In the genomic region with DNA sequence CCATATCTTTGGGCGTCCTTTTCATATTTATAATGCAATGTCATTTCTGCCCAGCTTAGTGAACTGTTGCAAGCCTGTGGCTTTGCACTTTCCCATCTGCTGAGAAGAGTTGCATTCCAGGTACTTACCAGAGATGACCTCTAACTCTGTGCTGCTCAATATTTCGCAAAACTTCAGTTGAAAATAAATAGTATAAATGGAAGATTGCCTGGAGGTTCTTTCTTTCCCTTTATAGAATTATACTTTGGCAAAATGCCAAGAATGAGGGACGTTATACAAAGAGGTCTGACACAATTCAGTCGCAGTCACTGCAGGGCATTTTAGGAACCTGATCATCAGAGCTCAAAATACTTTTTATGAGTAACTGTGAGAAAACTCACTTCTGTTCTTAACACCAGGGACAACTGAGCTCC, we compare ENCODE assay signal across 11 cellular contexts. TPM values are rescaled to one million over a fixed set of nuclear protein-coding genes. Genes with fewer than 3 reads are reported as not detected.
DNase-seq lines count a peak whose midpoint lies in the region; ATAC-seq and TF ChIP-seq lines count a peak whose summit lies in the region.
"Had no signal": no experiment of that assay in that cellular context is flagged by ENCODE, and none has a peak within 500 bp of the region (broad histone marks: within the 10 kb centered on the region; RNA-seq: fewer than 3 reads in every experiment).

No MANE protein-coding gene starts in this region.

- H3K4me3 ChIP-seq in AG04450 (ENCODE audit: low read depth, low read length), result no peak overlapping the region
- H3K4me3 ChIP-seq in upper lobe of right lung, result no peak overlapping the region

- H3K36me3 ChIP-seq in upper lobe of right lung, result no peaks in the 10 kb centered on the region

- H3K27ac ChIP-seq in AG04450 (ENCODE audit: low read depth, low read length) (no peak overlapping the region), upper lobe of right lung (no peak overlapping the region)

- H3K27me3 ChIP-seq in AG04450 (ENCODE audit: control insufficient read depth, insufficient read depth, low read length) (no peaks in the 10 kb centered on the region), upper lobe of right lung (no peaks in the 10 kb centered on the region)

- H3K4me1 ChIP-seq in upper lobe of right lung, result no peaks in the 10 kb centered on the region

- TF ChIP-seq CTCF in AG04450 (IDR thresholded peaks at IDR 0.05; ENCODE audit: low read depth, low read length) (no peak), upper lobe of right lung (IDR thresholded peaks at IDR 0.05) (no peak)

- H3K9me3 ChIP-seq in AG04450 (ENCODE audit: control insufficient read depth, insufficient read depth, low read length), result no peaks in the 10 kb centered on the region
- H3K9me3 ChIP-seq in upper lobe of right lung, result no peaks in the 10 kb centered on the region

- DNase-seq in AG04450 (ENCODE audit: low read depth, low spot score) (peak; percentile 38), SKM-1 (lab: John Stamatoyannopoulos, UW; ENCODE audit: unreplicated experiment) (peak; percentile 55), upper lobe of right lung (no peak), NCI-H128 (lab: John Stamatoyannopoulos, UW; ENCODE audit: unreplicated experiment) (no peak)
- DNase-seq: activated B cell treated with CpG ODN at 0.5 μM for 24 hours, anterior cingulate cortex, MM.1S had no signal

- intact Hi-C loops in upper lobe of right lung (cut with DNase I), result no loop called here

- ATAC-seq in GM19043 (IDR thresholded peaks at IDR 0.05; ENCODE audit: low read depth, unreplicated experiment), result peak; percentile 60
- ATAC-seq in HG03460 (IDR thresholded peaks at IDR 0.05; ENCODE audit: unreplicated experiment), result peak; percentile 59
- ATAC-seq in upper lobe of right lung, result no peak
- no peak for ATAC-seq in GM18517 (IDR thresholded peaks at IDR 0.05; ENCODE audit: unreplicated experiment)
- no peak for ATAC-seq in HG03457 (IDR thresholded peaks at IDR 0.05; ENCODE audit: unreplicated experiment)

- POLR2A ChIA-PET in AG04450 (lab: Yijun Ruan, JAX), result interaction anchor here (1.2 kb wide), 1 partner anchor 126 kb away, joined by 4 read pairs; no protein-coding TSS in a partner anchor

- CTCF ChIA-PET in AG04450 (lab: Charles Lee), result no interaction called here

RNA-seq across cellular contexts. Expression of gene VLDLR, which starts 18.9 kb away (rescaled TPM):
- polyA plus RNA-seq in AG04450 (2011; rRNA removed), result 29.0 and 32.6 TPM in 2 replicates
- 38.6 and 40.9 TPM in 2 replicates for polyA minus RNA-seq in AG04450 (2011; rRNA and poly(A)+ RNA removed)
- 23.1 TPM for total RNA-seq in upper lobe of right lung

Comparison
In these comparisons a context has a peak if more than half of its experiments do, and no peak if none do; other contexts are left out.
1. DNase-seq: peak in AG04450 (single experiment) and SKM-1 (single experiment); none in upper lobe of right lung (single experiment) and NCI-H128 (single experiment).
2. ATAC-seq: peak in GM19043 (single experiment) and HG03460 (single experiment); none in upper lobe of right lung (single experiment), GM18517 (single experiment) and HG03457 (single experiment).